In genomic region chr12:65537978-65538377, GRCh38 we compare ENCODE assay signal across 26 cellular contexts.
A peak's percentile ranks its signal among the peaks of the same experiment; 100 is the strongest.
DNase-seq lines count a peak whose midpoint lies in the region; ATAC-seq, FAIRE-seq and TF ChIP-seq lines count a peak whose summit lies in the region.
"Had no signal": no experiment of that assay in that cellular context is flagged by ENCODE, and none has a peak within 500 bp of the region (broad histone marks: within the 10 kb centered on the region; RNA-seq: fewer than 3 reads in every experiment).

No MANE protein-coding gene starts in this region.

- no peak for TF ChIP-seq CTCF in MCF 10A (IDR thresholded peaks at IDR 0.05; ENCODE audit: unreplicated experiment)
- TF ChIP-seq CTCF in breast epithelium (IDR thresholded peaks at IDR 0.05) = no peak
- no peak for TF ChIP-seq CTCF in bronchial epithelial cell (IDR thresholded peaks at IDR 0.05; ENCODE audit: insufficient read depth, low read length, severe bottlenecking)
- TF ChIP-seq CTCF in tibial artery (IDR thresholded peaks at IDR 0.05) = no peak
- no peak for TF ChIP-seq CTCF in CD14-positive monocyte (IDR thresholded peaks at IDR 0.05)

- peaks cover 0 to 5% of the 10 kb centered on the region in 2 donors for H3K4me1 ChIP-seq in breast epithelium
- peaks cover 0 to 39% (median 15%) of the 10 kb centered on the region in 4 donors for H3K4me1 ChIP-seq in tibial artery

- H3K4me3 ChIP-seq in breast epithelium (no peak overlapping the region), bronchial epithelial cell (ENCODE audit: low read depth, low read length) (no peak overlapping the region), tibial artery (no peak overlapping the region)
- H3K4me3 ChIP-seq: BLaER1 treated with 17β-estradiol and CSF1 and Interleukin-3, amounts not matched to agents 10 nM and 100 nM; MG63; vagina had no signal

- H3K27ac ChIP-seq in breast epithelium = no peak overlapping the region
- H3K27ac ChIP-seq in tibial artery = peak overlapping the region; percentile 38 to 48
- H3K27ac ChIP-seq: neutrophil, vagina had no signal

- intact Hi-C loops in MCF 10A (cut with micrococcal nuclease) = no loop called here
- intact Hi-C loops in breast epithelium (cut with DNase I; ENCODE audit: low total_unique reads) = loop anchor here (1.0 kb wide), 1 partner anchor 9 kb away; no protein-coding TSS in a partner anchor
- intact Hi-C loops in tibial artery (cut with DNase I; ENCODE audit: low total_unique reads) = no loop called here
- intact Hi-C loops in CD14-positive monocyte (cut with micrococcal nuclease) = no loop called here

- DNase-seq in MCF 10A (ENCODE audit: unreplicated experiment) (no peak), breast epithelium (ENCODE audit: low spot score in 2 of 2) (no peak), bronchial epithelial cell (ENCODE audit: low read depth) (peak; percentile 59), kidney glomerular epithelial cell (lab: John Stamatoyannopoulos, UW) (peak; percentile 63), tibial artery (no peak), CD14-positive monocyte (ENCODE audit: low spot score) (no peak), NCI-H1436 treated with DMSO at 0.1 percent for 48 hours (lab: John Stamatoyannopoulos, UW) (no peak)
- DNase-seq: 8988T; activated CD8-positive, alpha-beta T cell treated with anti-CD3 and anti-CD28 coated beads for 36 hours; activated naive CD4-positive, alpha-beta T cell; activated T-cell treated with anti-CD3 and anti-CD28 coated beads, Interleukin-2, amount 50 U/mL, for 1 hour; central memory CD4-positive, alpha-beta T cell; DMS 273 treated with DMSO at 0.1 percent for 48 hours; effector CD4-positive, alpha-beta T cell; left ventricle myocardium superior; MG63; NCI-H1694 treated with DMSO at 0.1 percent for 48 hours; NCI-H774; OCI-M1; retina; stimulated activated CD8-positive, alpha-beta memory T cell treated with anti-CD3 and anti-CD28 coated beads, Interleukin-4, amount 100 ng/mL, for 48 hours had no signal

- FAIRE-seq in bronchial epithelial cell (lab: Jason Lieb, UNC) = no peak

- H3K27ac Mint-ChIP-seq in MCF 10A (ENCODE audit: low read depth, unreplicated experiment) = peak overlapping the region; percentile 84
- no peak overlapping the region for H3K27ac Mint-ChIP-seq in CD14-positive monocyte
- H3K27ac Mint-ChIP-seq: activated CD8-positive, alpha-beta T cell treated with anti-CD3 and anti-CD28 coated beads for 36 hours; IgD-negative memory B cell had no signal

- H3K9me3 ChIP-seq in breast epithelium (peaks cover 9 to 16% of the 10 kb centered on the region in 2 donors), tibial artery (peaks cover 0 to 18% (median 0%) of the 10 kb centered on the region in 3 donors)
- H3K9me3 ChIP-seq: vagina had no signal

- BruUV-seq in MCF 10A (replicated peaks; lab: Mats Ljungman, UMichigan) = no TSS peak

- H3K36me3 Mint-ChIP-seq in MCF 10A (ENCODE audit: insufficient read depth, unreplicated experiment) = no peaks in the 10 kb centered on the region
- no peaks in the 10 kb centered on the region for H3K36me3 Mint-ChIP-seq in CD14-positive monocyte
- H3K36me3 Mint-ChIP-seq: IgD-negative memory B cell had no signal

- CTCF ChIA-PET in MCF 10A (lab: Yijun Ruan, JAX) = interaction anchor here (0.6 to 1.6 kb wide), 2 partner anchors 18 to 228 kb away, joined by 3 to 5 read pairs; no protein-coding TSS in a partner anchor

- POLR2A ChIA-PET in MCF 10A (lab: Yijun Ruan, JAX) = interaction anchor here (0.6 kb wide), 1 partner anchor 29 kb away, joined by 3 read pairs; no protein-coding TSS in a partner anchor

- no peaks in the 10 kb centered on the region for H3K36me3 ChIP-seq in breast epithelium
- H3K36me3 ChIP-seq in bronchial epithelial cell (ENCODE audit: control insufficient read depth, insufficient read depth, low read length) = no peaks in the 10 kb centered on the region
- H3K36me3 ChIP-seq in tibial artery = no peaks in the 10 kb centered on the region
- H3K36me3 ChIP-seq: BLaER1 treated with 17β-estradiol and CSF1 and Interleukin-3, amounts not matched to agents 10 nM and 100 nM; MG63; neutrophil; vagina had no signal

- TF ChIP-seq POLR2A in breast epithelium (IDR thresholded peaks at IDR 0.05) = no peak

- H3K4me3 Mint-ChIP-seq in MCF 10A (ENCODE audit: unreplicated experiment) (no peak overlapping the region), CD14-positive monocyte (no peak overlapping the region)
- H3K4me3 Mint-ChIP-seq: activated CD8-positive, alpha-beta T cell treated with anti-CD3 and anti-CD28 coated beads for 36 hours; IgD-negative memory B cell had no signal

- peaks cover 35% of the 10 kb centered on the region for H3K4me1 Mint-ChIP-seq in MCF 10A (ENCODE audit: insufficient read depth, unreplicated experiment)
- no peaks in the 10 kb centered on the region for H3K4me1 Mint-ChIP-seq in CD14-positive monocyte
- H3K4me1 Mint-ChIP-seq: IgD-negative memory B cell had no signal

- no peak for ATAC-seq in GM19455 (IDR thresholded peaks at IDR 0.05; ENCODE audit: unreplicated experiment)
- ATAC-seq: activated CD8-positive, alpha-beta T cell treated with anti-CD3 and anti-CD28 coated beads for 36 hours; left ventricle myocardium superior had no signal

- H3K27me3 ChIP-seq in breast epithelium (no peaks in the 10 kb centered on the region), bronchial epithelial cell (ENCODE audit: control insufficient read depth, insufficient read depth, low read length) (no peaks in the 10 kb centered on the region), tibial artery (no peaks in the 10 kb centered on the region)
- H3K27me3 ChIP-seq: MG63, neutrophil, vagina had no signal

- H3K27me3 Mint-ChIP-seq in MCF 10A (ENCODE audit: insufficient read depth, unreplicated experiment) = no peaks in the 10 kb centered on the region
- H3K27me3 Mint-ChIP-seq in CD14-positive monocyte (ENCODE audit: low read depth in 3 of 3) = peaks cover 0 to 3% (median 0%) of the 10 kb centered on the region in 3 donors
- H3K27me3 Mint-ChIP-seq: activated CD8-positive, alpha-beta T cell treated with anti-CD3 and anti-CD28 coated beads for 36 hours had no signal

- H3K9me3 Mint-ChIP-seq in MCF 10A (ENCODE audit: unreplicated experiment) (no peaks in the 10 kb centered on the region), CD14-positive monocyte (peaks cover 20 to 39% (median 29%) of the 10 kb centered on the region in 7 donors)

Comparison
In these comparisons a context has a peak if more than half of its experiments do, and no peak if none do; other contexts are left out.
1. DNase-seq: peak in bronchial epithelial cell (single experiment) and kidney glomerular epithelial cell (single experiment); none in MCF 10A (single experiment), breast epithelium (0 of 2), tibial artery (0 of 2), CD14-positive monocyte (single experiment) and NCI-H1436 treated with DMSO at 0.1 percent for 48 hours (single experiment).
2. H3K27ac ChIP-seq: peak in tibial artery (2 of 2); none in breast epithelium (0 of 2).